In genomic region chr21:17609681-17610080, GRCh38 we compare ENCODE assay signal across 1 cellular context.
TF ChIP-seq lines count a peak whose summit lies in the region.

No MANE protein-coding gene starts in this region.

TF ChIP-seq in HepG2, 621 proteins besides CTCF, POLR2A, EP300 and RAD21:
- no peak for TF ChIP-seq ZBTB43 (CRISPR knock-in tag; conservative IDR thresholded peaks at IDR 0.05)
- no peak for TF ChIP-seq TFAP4 (IDR thresholded peaks at IDR 0.05; ENCODE audit: borderline replicate concordance, low read depth)
- no peak for TF ChIP-seq ZNF382 (CRISPR knock-in tag; IDR thresholded peaks at IDR 0.05; ENCODE audit: borderline replicate concordance)
- TF ChIP-seq YEATS2 (CRISPR knock-in tag; IDR thresholded peaks at IDR 0.05; ENCODE audit: borderline replicate concordance), result no peak
- TF ChIP-seq ZNF549 (CRISPR knock-in tag; IDR thresholded peaks at IDR 0.05), result no peak
- TF ChIP-seq THYN1 (CRISPR knock-in tag; IDR thresholded peaks at IDR 0.05; ENCODE audit: borderline replicate concordance, low read depth), result no peak
- no peak for TF ChIP-seq TBL1XR1 (IDR thresholded peaks at IDR 0.05; ENCODE audit: borderline replicate concordance, low read length, partially characterized antibody)
- TF ChIP-seq ZNF350 (CRISPR knock-in tag; IDR thresholded peaks at IDR 0.05; ENCODE audit: borderline replicate concordance, low read depth), result no peak
- TF ChIP-seq EED (CRISPR knock-in tag; IDR thresholded peaks at IDR 0.05), result no peak
- TF ChIP-seq KMT2A (CRISPR knock-in tag; IDR thresholded peaks at IDR 0.05), result no peak
- TF ChIP-seq HDAC6 (IDR thresholded peaks at IDR 0.05; ENCODE audit: low read depth, low read length), result no peak
- no peak for TF ChIP-seq ZNF383 (CRISPR knock-in tag; IDR thresholded peaks at IDR 0.05; ENCODE audit: borderline replicate concordance)
- TF ChIP-seq THAP9 (CRISPR knock-in tag; IDR thresholded peaks at IDR 0.05; ENCODE audit: borderline replicate concordance), result no peak
- TF ChIP-seq FOXP1 (IDR thresholded peaks at IDR 0.05), result no peak
- TF ChIP-seq FOXP1 (CRISPR knock-in tag; IDR thresholded peaks at IDR 0.05), result no peak
- TF ChIP-seq ATF7-NPFF (CRISPR knock-in tag; IDR thresholded peaks at IDR 0.05; ENCODE audit: low read depth), result no peak
- no peak for TF ChIP-seq ZNF253 (CRISPR knock-in tag; IDR thresholded peaks at IDR 0.05; ENCODE audit: borderline replicate concordance)
- no peak for TF ChIP-seq ZNF879 (CRISPR knock-in tag; IDR thresholded peaks at IDR 0.05)
- no peak for TF ChIP-seq ZBTB46 (CRISPR knock-in tag; IDR thresholded peaks at IDR 0.05; ENCODE audit: borderline replicate concordance)
